In the genomic region with DNA sequence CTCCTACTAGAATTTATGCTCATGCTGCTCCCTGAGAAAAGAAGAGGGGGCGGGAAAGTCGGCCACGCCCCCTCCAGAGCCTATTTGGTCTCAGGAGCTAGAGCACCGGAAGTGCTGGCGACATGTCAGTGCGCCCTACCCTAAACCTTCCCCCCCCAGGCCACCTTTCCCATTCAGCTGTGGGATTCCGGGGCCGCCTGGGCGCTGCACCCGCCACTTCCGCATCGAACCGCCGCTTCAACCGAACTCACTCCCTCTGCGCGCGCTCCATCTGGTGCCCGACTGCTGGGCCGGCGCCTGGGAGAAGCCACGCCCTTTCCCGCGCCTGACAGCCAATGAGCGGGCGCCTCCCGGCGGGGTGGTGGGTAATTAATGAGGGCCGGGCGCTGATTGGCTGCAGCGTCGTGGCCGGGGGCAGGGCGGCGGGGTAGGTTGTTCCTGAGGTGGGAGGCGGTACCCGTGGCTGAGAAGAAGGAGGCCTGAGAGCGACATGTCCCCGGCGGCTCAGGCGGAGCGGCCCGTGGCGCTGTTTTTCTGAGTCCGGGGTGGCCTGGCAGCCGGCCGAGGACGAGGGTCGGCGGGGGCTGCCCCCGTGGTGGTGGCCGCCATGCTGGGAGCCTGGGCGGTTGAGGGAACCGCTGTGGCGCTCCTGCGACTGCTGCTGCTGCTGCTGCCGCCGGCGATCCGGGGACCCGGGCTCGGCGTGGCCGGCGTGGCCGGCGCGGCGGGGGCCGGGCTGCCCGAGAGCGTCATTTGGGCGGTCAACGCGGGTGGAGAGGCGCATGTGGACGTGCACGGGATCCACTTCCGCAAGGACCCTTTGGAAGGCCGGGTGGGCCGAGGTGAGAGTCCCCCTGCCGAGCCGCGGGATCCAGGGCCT, we compare ENCODE assay signal across 1 cellular context.
TF ChIP-seq lines count a peak whose summit lies in the region.

TSS of gene MLEC (plus strand) at position 460 of the 880 bp plus-strand sequence. CDS start at position 608, 148 bp downstream.

TF ChIP-seq in WTC11, 78 proteins besides CTCF, POLR2A, EP300 and RAD21 (continued from another document and continues in another):
- TF ChIP-seq, protein P1, sequence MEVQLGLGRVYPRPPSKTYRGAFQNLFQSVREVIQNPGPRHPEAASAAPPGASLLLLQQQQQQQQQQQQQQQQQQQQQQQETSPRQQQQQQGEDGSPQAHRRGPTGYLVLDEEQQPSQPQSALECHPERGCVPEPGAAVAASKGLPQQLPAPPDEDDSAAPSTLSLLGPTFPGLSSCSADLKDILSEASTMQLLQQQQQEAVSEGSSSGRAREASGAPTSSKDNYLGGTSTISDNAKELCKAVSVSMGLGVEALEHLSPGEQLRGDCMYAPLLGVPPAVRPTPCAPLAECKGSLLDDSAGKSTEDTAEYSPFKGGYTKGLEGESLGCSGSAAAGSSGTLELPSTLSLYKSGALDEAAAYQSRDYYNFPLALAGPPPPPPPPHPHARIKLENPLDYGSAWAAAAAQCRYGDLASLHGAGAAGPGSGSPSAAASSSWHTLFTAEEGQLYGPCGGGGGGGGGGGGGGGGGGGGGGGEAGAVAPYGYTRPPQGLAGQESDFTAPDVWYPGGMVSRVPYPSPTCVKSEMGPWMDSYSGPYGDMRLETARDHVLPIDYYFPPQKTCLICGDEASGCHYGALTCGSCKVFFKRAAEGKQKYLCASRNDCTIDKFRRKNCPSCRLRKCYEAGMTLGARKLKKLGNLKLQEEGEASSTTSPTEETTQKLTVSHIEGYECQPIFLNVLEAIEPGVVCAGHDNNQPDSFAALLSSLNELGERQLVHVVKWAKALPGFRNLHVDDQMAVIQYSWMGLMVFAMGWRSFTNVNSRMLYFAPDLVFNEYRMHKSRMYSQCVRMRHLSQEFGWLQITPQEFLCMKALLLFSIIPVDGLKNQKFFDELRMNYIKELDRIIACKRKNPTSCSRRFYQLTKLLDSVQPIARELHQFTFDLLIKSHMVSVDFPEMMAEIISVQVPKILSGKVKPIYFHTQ (CRISPR knock-in tag; IDR thresholded peaks at IDR 0.05): no peak
- TF ChIP-seq GABPB1 (CRISPR knock-in tag; IDR thresholded peaks at IDR 0.05): peak; percentile 91
- no peak; the same call in 1 of the 2 replicates for TF ChIP-seq MAX (CRISPR knock-in tag; IDR thresholded peaks at IDR 0.05)
- no peak for TF ChIP-seq GTF2I (CRISPR knock-in tag; conservative IDR thresholded peaks at IDR 0.05)
- TF ChIP-seq ZNF423 (CRISPR knock-in tag; IDR thresholded peaks at IDR 0.05): no peak
- no peak for TF ChIP-seq ZNF263 (CRISPR knock-in tag; IDR thresholded peaks at IDR 0.05; ENCODE audit: low read depth)
- no peak for TF ChIP-seq JUN (CRISPR knock-in tag; IDR thresholded peaks at IDR 0.05)
- no peak for TF ChIP-seq CREM (CRISPR knock-in tag; IDR thresholded peaks at IDR 0.05)
- 0 out of 2 replicates have a peak, but pooled peaks have one; percentile 48 for TF ChIP-seq ESRRA (CRISPR knock-in tag; IDR thresholded peaks at IDR 0.05; ENCODE audit: borderline replicate concordance)
- no peak for TF ChIP-seq PRRX2 (CRISPR knock-in tag; IDR thresholded peaks at IDR 0.05)
- no peak for TF ChIP-seq CDX4 (CRISPR knock-in tag; IDR thresholded peaks at IDR 0.05; ENCODE audit: borderline replicate concordance)
- no peak for TF ChIP-seq SMAD4 (CRISPR knock-in tag; IDR thresholded peaks at IDR 0.05)
- no peak for TF ChIP-seq ZBTB21 (CRISPR knock-in tag; IDR thresholded peaks at IDR 0.05; ENCODE audit: borderline replicate concordance)
- peak; percentile 46; the same call in 1 of the 2 replicates for TF ChIP-seq HMGXB4 (CRISPR knock-in tag; IDR thresholded peaks at IDR 0.05)
- TF ChIP-seq NFE2L1 (CRISPR knock-in tag; IDR thresholded peaks at IDR 0.05): no peak
- TF ChIP-seq SMAD3 (CRISPR knock-in tag; IDR thresholded peaks at IDR 0.05; ENCODE audit: borderline replicate concordance): no peak; the same call in 1 of the 2 replicates
- TF ChIP-seq MLX (CRISPR knock-in tag; IDR thresholded peaks at IDR 0.05): no peak
- TF ChIP-seq JAZF1 (CRISPR knock-in tag; IDR thresholded peaks at IDR 0.05): no peak
- TF ChIP-seq, protein P2, sequence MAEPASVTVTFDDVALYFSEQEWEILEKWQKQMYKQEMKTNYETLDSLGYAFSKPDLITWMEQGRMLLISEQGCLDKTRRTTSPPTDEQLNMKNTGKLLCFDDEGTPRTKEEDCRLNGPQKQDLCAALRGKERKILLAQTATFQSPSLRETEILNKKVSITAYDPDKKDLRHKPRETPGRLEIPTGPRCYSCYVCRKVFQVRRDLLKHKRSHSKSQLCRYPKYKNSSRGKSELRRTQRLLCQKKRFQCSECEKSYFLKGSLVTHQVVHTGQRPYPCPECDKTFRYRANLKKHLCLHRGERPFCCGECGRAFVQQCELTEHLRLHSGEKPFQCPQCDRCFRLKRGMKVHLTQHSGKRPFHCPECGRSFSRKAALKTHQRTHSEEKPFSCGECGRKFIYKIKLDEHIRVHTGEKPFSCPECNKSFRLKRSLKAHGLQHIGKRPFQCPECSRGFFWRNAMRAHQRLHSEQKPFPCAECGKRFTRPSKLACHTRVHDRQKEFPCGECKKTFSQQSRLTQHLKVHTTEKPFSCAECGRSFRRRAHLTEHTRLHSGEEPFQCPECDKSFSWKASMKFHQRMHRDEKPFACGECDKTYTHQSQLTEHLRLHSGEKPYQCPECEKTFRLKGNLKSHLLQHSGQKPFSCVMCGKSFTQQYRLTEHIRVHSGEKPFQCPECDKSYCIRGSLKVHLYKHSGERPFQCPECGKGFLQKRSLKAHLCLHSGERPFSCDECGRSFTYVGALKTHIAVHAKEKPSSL (CRISPR knock-in tag; conservative IDR thresholded peaks at IDR 0.05): no peak
- no peak for TF ChIP-seq GRHL2 (CRISPR knock-in tag; IDR thresholded peaks at IDR 0.05; ENCODE audit: insufficient replicate concordance, severe bottlenecking)
- no peak for TF ChIP-seq OVOL2 (CRISPR knock-in tag; IDR thresholded peaks at IDR 0.05; ENCODE audit: borderline replicate concordance)
- no peak for TF ChIP-seq FOXP1 (CRISPR knock-in tag; IDR thresholded peaks at IDR 0.05; ENCODE audit: borderline replicate concordance)
- no peak for TF ChIP-seq ZNF219 (CRISPR knock-in tag; IDR thresholded peaks at IDR 0.05; ENCODE audit: borderline replicate concordance)
- peak; percentile 83 for TF ChIP-seq MYBL2 (CRISPR knock-in tag; IDR thresholded peaks at IDR 0.05)
- TF ChIP-seq, protein P3, sequence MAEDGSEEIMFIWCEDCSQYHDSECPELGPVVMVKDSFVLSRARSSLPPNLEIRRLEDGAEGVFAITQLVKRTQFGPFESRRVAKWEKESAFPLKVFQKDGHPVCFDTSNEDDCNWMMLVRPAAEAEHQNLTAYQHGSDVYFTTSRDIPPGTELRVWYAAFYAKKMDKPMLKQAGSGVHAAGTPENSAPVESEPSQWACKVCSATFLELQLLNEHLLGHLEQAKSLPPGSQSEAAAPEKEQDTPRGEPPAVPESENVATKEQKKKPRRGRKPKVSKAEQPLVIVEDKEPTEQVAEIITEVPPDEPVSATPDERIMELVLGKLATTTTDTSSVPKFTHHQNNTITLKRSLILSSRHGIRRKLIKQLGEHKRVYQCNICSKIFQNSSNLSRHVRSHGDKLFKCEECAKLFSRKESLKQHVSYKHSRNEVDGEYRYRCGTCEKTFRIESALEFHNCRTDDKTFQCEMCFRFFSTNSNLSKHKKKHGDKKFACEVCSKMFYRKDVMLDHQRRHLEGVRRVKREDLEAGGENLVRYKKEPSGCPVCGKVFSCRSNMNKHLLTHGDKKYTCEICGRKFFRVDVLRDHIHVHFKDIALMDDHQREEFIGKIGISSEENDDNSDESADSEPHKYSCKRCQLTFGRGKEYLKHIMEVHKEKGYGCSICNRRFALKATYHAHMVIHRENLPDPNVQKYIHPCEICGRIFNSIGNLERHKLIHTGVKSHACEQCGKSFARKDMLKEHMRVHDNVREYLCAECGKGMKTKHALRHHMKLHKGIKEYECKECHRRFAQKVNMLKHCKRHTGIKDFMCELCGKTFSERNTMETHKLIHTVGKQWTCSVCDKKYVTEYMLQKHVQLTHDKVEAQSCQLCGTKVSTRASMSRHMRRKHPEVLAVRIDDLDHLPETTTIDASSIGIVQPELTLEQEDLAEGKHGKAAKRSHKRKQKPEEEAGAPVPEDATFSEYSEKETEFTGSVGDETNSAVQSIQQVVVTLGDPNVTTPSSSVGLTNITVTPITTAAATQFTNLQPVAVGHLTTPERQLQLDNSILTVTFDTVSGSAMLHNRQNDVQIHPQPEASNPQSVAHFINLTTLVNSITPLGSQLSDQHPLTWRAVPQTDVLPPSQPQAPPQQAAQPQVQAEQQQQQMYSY (CRISPR knock-in tag; IDR thresholded peaks at IDR 0.05): no peak
- no peak for TF ChIP-seq NR2C2 (CRISPR knock-in tag; IDR thresholded peaks at IDR 0.05)
- TF ChIP-seq ZNF512 (CRISPR knock-in tag; IDR thresholded peaks at IDR 0.05; ENCODE audit: borderline replicate concordance): no peak
- TF ChIP-seq, protein P4, sequence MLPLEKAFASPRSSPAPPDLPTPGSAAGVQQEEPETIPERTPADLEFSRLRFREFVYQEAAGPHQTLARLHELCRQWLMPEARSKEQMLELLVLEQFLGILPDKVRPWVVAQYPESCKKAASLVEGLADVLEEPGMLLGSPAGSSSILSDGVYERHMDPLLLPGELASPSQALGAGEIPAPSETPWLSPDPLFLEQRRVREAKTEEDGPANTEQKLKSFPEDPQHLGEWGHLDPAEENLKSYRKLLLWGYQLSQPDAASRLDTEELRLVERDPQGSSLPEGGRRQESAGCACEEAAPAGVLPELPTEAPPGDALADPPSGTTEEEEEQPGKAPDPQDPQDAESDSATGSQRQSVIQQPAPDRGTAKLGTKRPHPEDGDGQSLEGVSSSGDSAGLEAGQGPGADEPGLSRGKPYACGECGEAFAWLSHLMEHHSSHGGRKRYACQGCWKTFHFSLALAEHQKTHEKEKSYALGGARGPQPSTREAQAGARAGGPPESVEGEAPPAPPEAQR (CRISPR knock-in tag; IDR thresholded peaks at IDR 0.05): no peak
- TF ChIP-seq ZNF281 (CRISPR knock-in tag; IDR thresholded peaks at IDR 0.05): no peak
- TF ChIP-seq TEAD4 (CRISPR knock-in tag; IDR thresholded peaks at IDR 0.05): no peak
- TF ChIP-seq ATF3 (CRISPR knock-in tag; conservative IDR thresholded peaks at IDR 0.05): no peak
